Comparison of ENCODE assay signal across 8 cellular contexts in the genomic region with DNA sequence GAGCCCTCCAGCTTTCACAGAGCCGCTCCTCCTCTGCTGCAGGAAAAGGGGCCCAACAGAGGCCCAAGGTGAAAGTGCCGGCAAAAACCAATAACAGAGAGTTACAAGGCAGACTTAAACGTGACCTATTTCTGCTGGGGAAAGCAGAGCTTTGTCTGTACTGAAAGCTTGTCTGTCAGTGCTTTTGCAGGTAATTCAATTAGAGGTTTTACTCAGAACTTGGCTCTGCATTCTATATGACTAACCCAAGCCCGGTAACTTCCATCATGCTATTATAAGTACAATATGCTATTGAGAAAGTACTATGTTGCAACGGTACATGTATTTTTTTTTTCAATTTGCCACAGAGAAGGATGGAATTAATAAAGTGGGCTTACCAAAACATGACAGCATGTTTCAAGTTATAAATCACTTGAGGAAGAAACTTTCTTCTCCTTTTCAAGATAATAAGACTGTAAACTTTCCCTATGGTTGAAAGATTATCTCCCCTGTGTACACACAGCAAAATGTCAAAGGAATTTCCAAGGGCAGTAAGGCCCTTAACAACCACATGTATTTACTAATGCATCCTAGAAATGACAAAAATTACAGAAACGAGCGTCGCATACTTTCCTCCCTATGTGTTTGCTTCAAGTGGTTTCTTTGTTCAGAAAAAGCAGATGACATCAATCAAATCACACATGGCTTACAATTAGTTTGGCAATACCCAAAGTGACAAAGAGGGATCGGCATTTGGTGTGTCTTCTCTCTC.
DNase-seq lines count a peak whose midpoint lies in the region; ATAC-seq and TF ChIP-seq lines count a peak whose summit lies in the region.

No MANE protein-coding gene starts in this region.

- peaks cover 21% of the 10 kb centered on the region for H3K4me1 ChIP-seq in psoas muscle

- H3K27ac ChIP-seq in psoas muscle, result peak overlapping the region; percentile 65

- peak; percentile 25 for DNase-seq in NK-92 treated with Interleukin-12 subunit alpha and Interleukin-12 subunit beta, amount 100 ng/mL, for 24 hours (lab: John Stamatoyannopoulos, UW)
- DNase-seq in NK-92 (lab: John Stamatoyannopoulos, UW; ENCODE audit: unreplicated experiment) (no peak), NCI-H460 (ENCODE audit: extremely low read depth, low read depth) (peak; percentile 92), dedifferentiated amniotic fluid mesenchymal stem cell (ENCODE audit: extremely low spot score) (peak; percentile 92), psoas muscle (no peak), DMS153 treated with DMSO at 0.1 percent for 48 hours (lab: John Stamatoyannopoulos, UW; ENCODE audit: unreplicated experiment) (no peak)

- intact Hi-C loops in psoas muscle (cut with DNase I), result loop anchor here in 1 of 2 donors (5.0 kb wide), 1 partner anchor 184 kb away; no protein-coding TSS in a partner anchor

- TF ChIP-seq CTCF in psoas muscle (IDR thresholded peaks at IDR 0.05), result no peak

- no peaks in the 10 kb centered on the region for H3K36me3 ChIP-seq in psoas muscle (ENCODE audit: insufficient read depth in 1 of 2, low read depth in 1 of 2)

- 31 to 39% (median 38%) methylated on average over 9 of the region's 9 CpGs for WGBS in psoas muscle, 3 donors

- no peaks in the 10 kb centered on the region for H3K9me3 ChIP-seq in psoas muscle

- no peak overlapping the region for H3K4me3 ChIP-seq in psoas muscle

- peak; percentile 56 for ATAC-seq in HG02678 (IDR thresholded peaks at IDR 0.05; ENCODE audit: unreplicated experiment)
- peak; percentile 67 to 93 (median 90) for ATAC-seq in psoas muscle
- ATAC-seq in HG03108 (IDR thresholded peaks at IDR 0.05; ENCODE audit: unreplicated experiment), result no peak

- no peaks in the 10 kb centered on the region for H3K27me3 ChIP-seq in psoas muscle (ENCODE audit: insufficient read depth in 3 of 3, low read length in 2 of 3)

Comparison
In these comparisons a context has a peak if more than half of its experiments do, and no peak if none do; other contexts are left out.
1. DNase-seq: peak in NK-92 treated with Interleukin-12 subunit alpha and Interleukin-12 subunit beta, amount 100 ng/mL, for 24 hours (single experiment), NCI-H460 (single experiment) and dedifferentiated amniotic fluid mesenchymal stem cell (single experiment); none in NK-92 (single experiment), psoas muscle (0 of 2) and DMS153 treated with DMSO at 0.1 percent for 48 hours (single experiment).